In the genomic region with DNA sequence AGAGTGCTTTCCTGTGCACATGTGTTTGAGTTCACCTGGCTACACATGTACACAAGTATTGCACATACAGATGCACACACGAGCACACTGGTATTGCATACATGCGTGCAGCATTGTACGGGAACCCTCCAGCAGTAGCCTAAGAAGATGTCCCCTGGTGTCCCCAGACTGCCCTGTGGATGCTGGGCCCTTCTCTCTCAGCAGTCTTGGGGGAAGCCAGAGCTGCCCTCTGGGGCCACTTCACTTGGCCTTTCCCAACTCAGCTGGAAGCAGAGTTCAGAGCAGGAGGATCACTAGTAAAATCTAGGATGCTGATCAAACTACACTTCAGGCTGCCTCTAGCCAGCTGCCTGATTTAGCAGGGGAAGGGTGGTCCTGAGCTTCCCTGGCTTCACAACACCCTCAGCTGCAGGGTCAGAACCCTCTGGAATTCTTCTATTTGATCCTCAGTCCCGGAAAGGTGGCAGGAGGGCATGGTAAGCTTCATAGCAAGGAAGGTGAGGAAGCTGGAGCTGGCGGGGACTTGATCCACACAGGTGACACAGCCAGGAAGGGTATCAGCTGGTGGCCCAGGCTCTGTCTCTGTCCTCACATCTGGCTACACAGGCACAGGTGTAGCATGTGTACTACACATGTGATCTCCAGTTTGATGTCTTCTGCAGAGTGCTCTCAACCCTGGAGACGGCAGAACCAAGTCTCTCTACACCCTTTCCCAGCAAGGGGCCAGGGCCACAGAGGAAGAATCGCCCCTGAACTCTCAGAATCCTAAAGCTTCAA, we compare ENCODE assay signal across 19 cellular contexts. TPM values are rescaled to one million over a fixed set of nuclear protein-coding genes. Genes with fewer than 3 reads are reported as not detected.
A peak's percentile ranks its signal among the peaks of the same experiment; 100 is the strongest.
DNase-seq lines count a peak whose midpoint lies in the region; ATAC-seq, FAIRE-seq and TF ChIP-seq lines count a peak whose summit lies in the region.
"Had no signal": no experiment of that assay in that cellular context is flagged by ENCODE, and none has a peak within 500 bp of the region (broad histone marks: within the 10 kb centered on the region; RNA-seq: fewer than 3 reads in every experiment).

No MANE protein-coding gene starts in this region.

- no peak for TF ChIP-seq CTCF in neural progenitor cell (IDR thresholded peaks at IDR 0.05)
- TF ChIP-seq CTCF in type B pancreatic cell (conservative IDR thresholded peaks at IDR 0.05), result no peak

- no peak overlapping the region for H3K4me3 ChIP-seq in neural progenitor cell
- H3K4me3 ChIP-seq: Peyer's patch, SJCRH30 had no signal

- no peak for TF ChIP-seq POLR2A in GM12891 (IDR thresholded peaks at IDR 0.05; ENCODE audit: low read depth, low read length)

- peak; percentile 17 for ATAC-seq in stimulated activated naive CD8-positive, alpha-beta T cell treated with anti-CD3 and anti-CD28 coated beads, Interleukin-15, amount 100 ng/mL, for 72 hours
- no peak for ATAC-seq in stimulated activated naive CD8-positive, alpha-beta T cell treated with anti-CD3 and anti-CD28 coated beads, Interleukin-15, Interleukin-2, amounts not matched to agents 100 U/mL and 50 U/mL, for 24 hours

- no peak for FAIRE-seq in GM12891 (lab: Jason Lieb, UNC)

- no peaks in the 10 kb centered on the region for H3K4me1 Mint-ChIP-seq in stimulated activated naive CD8-positive, alpha-beta T cell treated with anti-CD3 and anti-CD28 coated beads, Interleukin-15, amount 100 ng/mL, for 72 hours
- no peaks in the 10 kb centered on the region for H3K4me1 Mint-ChIP-seq in neural progenitor cell
- no peaks in the 10 kb centered on the region for H3K4me1 Mint-ChIP-seq in type B pancreatic cell (ENCODE audit: unreplicated experiment)
- H3K4me1 Mint-ChIP-seq: CD4-positive, CD25-positive, alpha-beta regulatory T cell had no signal

- no peaks in the 10 kb centered on the region for H3K9me3 ChIP-seq in neural progenitor cell (ENCODE audit: low read depth)
- H3K9me3 ChIP-seq: Peyer's patch, SJCRH30 had no signal

- H3K36me3 ChIP-seq in neural progenitor cell, result no peaks in the 10 kb centered on the region
- H3K36me3 ChIP-seq: Peyer's patch, SJCRH30 had no signal

- H3K27me3 ChIP-seq in neural progenitor cell, result no peaks in the 10 kb centered on the region
- H3K27me3 ChIP-seq: Peyer's patch, SJCRH30 had no signal

- H3K27me3 Mint-ChIP-seq in stimulated activated naive CD8-positive, alpha-beta T cell treated with anti-CD3 and anti-CD28 coated beads, Interleukin-15, amount 100 ng/mL, for 72 hours, result no peaks in the 10 kb centered on the region
- H3K27me3 Mint-ChIP-seq in neural progenitor cell (ENCODE audit: insufficient read depth, low read depth) (peaks cover 4% of the 10 kb centered on the region), type B pancreatic cell (peaks cover 4% of the 10 kb centered on the region)
- H3K27me3 Mint-ChIP-seq: CD4-positive, CD25-positive, alpha-beta regulatory T cell had no signal

- no peak overlapping the region for H2AFZ ChIP-seq in neural progenitor cell (replicated peaks)

- H3K27ac ChIP-seq in neural progenitor cell, result no peak overlapping the region
- H3K27ac ChIP-seq: Peyer's patch, SJCRH30 had no signal

- no peak overlapping the region for H3K4me3 Mint-ChIP-seq in stimulated activated naive CD8-positive, alpha-beta T cell treated with anti-CD3 and anti-CD28 coated beads, Interleukin-15, amount 100 ng/mL, for 72 hours
- no peak overlapping the region for H3K4me3 Mint-ChIP-seq in neural progenitor cell
- H3K4me3 Mint-ChIP-seq in type B pancreatic cell, result no peak overlapping the region
- H3K4me3 Mint-ChIP-seq: CD4-positive, CD25-positive, alpha-beta regulatory T cell had no signal

- H3K27ac Mint-ChIP-seq in stimulated activated naive CD8-positive, alpha-beta T cell treated with anti-CD3 and anti-CD28 coated beads, Interleukin-15, amount 100 ng/mL, for 72 hours, result no peak overlapping the region
- H3K27ac Mint-ChIP-seq in neural progenitor cell (peak overlapping the region; percentile 53), type B pancreatic cell (no peak overlapping the region)
- H3K27ac Mint-ChIP-seq: CD4-positive, CD25-positive, alpha-beta regulatory T cell had no signal

- H3K79me2 ChIP-seq in neural progenitor cell (ENCODE audit: low read depth), result no peaks in the 10 kb centered on the region

- H3F3A ChIP-seq in neural progenitor cell (ENCODE audit: low read depth), result no peaks in the 10 kb centered on the region

- peaks cover 3% of the 10 kb centered on the region for H3K4me1 ChIP-seq in neural progenitor cell
- H3K4me1 ChIP-seq: Peyer's patch, SJCRH30 had no signal

- H3K36me3 Mint-ChIP-seq in neural progenitor cell, result no peaks in the 10 kb centered on the region
- H3K36me3 Mint-ChIP-seq in type B pancreatic cell, result no peaks in the 10 kb centered on the region
- H3K36me3 Mint-ChIP-seq: CD4-positive, CD25-positive, alpha-beta regulatory T cell had no signal

- no peaks in the 10 kb centered on the region for H3K9me3 Mint-ChIP-seq in stimulated activated naive CD8-positive, alpha-beta T cell treated with anti-CD3 and anti-CD28 coated beads, Interleukin-15, amount 100 ng/mL, for 72 hours
- H3K9me3 Mint-ChIP-seq in neural progenitor cell, result no peaks in the 10 kb centered on the region
- H3K9me3 Mint-ChIP-seq in type B pancreatic cell, result peaks cover 8% of the 10 kb centered on the region

- no peak overlapping the region for H3K4me2 ChIP-seq in neural progenitor cell

- no peak for DNase-seq in stimulated activated naive CD8-positive, alpha-beta T cell treated with anti-CD3 and anti-CD28 coated beads, Interleukin-15, amount 100 ng/mL, for 72 hours
- no peak for DNase-seq in stimulated activated naive CD8-positive, alpha-beta T cell treated with anti-CD3 and anti-CD28 coated beads, Interleukin-15, Interleukin-2, amounts not matched to agents 100 U/mL and 50 U/mL, for 24 hours
- DNase-seq in iPS-NIHi11 (ENCODE audit: low spot score), result peak; percentile 1
- DNase-seq in neural progenitor cell (ENCODE audit: low spot score), result no peak
- DNase-seq in type B pancreatic cell (ENCODE audit: extremely low spot score, unreplicated experiment), result peak; percentile 42
- DNase-seq in AG08395 (ENCODE audit: low spot score), result no peak
- no peak for DNase-seq in NCI-H1694 (lab: John Stamatoyannopoulos, UW)
- DNase-seq in GM12891 (ENCODE audit: insufficient read length, low spot score), result no peak
- DNase-seq: CD4-positive, CD25-positive, alpha-beta regulatory T cell; DMS79; HCEC 1CT; KBM-7; NCI-H1092; NCI-H1436; NCI-H1930; NCI-H510A; NCI-H774; Peyer's patch; SJCRH30 had no signal

- H4K20me1 ChIP-seq in neural progenitor cell (ENCODE audit: low read depth), result no peaks in the 10 kb centered on the region

- no peak overlapping the region for H3K9ac ChIP-seq in neural progenitor cell

TF ChIP-seq in GM12891, 5 proteins besides CTCF, POLR2A, EP300 and RAD21:
- no peak for TF ChIP-seq POU2F2 (IDR thresholded peaks at IDR 0.05; ENCODE audit: low read depth, low read length)
- TF ChIP-seq POLR2AphosphoS5 (IDR thresholded peaks at IDR 0.05; ENCODE audit: low read depth, low read length), result no peak
- no peak for TF ChIP-seq TAF1 (IDR thresholded peaks at IDR 0.05; ENCODE audit: low read depth, low read length)
- no peak for TF ChIP-seq PAX5 (IDR thresholded peaks at IDR 0.05; ENCODE audit: insufficient read depth, low read length, severe bottlenecking)

RNA-seq across cellular contexts. Expression of a gene that starts 36.5 kb away (rescaled TPM):
- total RNA-seq in neural progenitor cell (ENCODE audit: low replicate concordance) (3.3 and 7.2 TPM in 2 replicates), type B pancreatic cell (ENCODE audit: low replicate concordance) (2.4 and 7.9 TPM in 2 replicates)
- polyA plus RNA-seq in GM12891 (2012; ENCODE audit: low read depth, missing spikeins), result not detected
- total RNA-seq: CD4-positive, CD25-positive, alpha-beta regulatory T cell had no signal
- polyA plus RNA-seq: CD4-positive, CD25-positive, alpha-beta regulatory T cell had no signal

Comparison
In these comparisons a context has a peak if more than half of its experiments do, and no peak if none do; other contexts are left out.
1. DNase-seq: peak in iPS-NIHi11 (single experiment) and type B pancreatic cell (single experiment); none in stimulated activated naive CD8-positive, alpha-beta T cell treated with anti-CD3 and anti-CD28 coated beads, Interleukin-15, amount 100 ng/mL, for 72 hours (0 of 2), stimulated activated naive CD8-positive, alpha-beta T cell treated with anti-CD3 and anti-CD28 coated beads, Interleukin-15, Interleukin-2, amounts not matched to agents 100 U/mL and 50 U/mL, for 24 hours (single experiment), neural progenitor cell (single experiment), AG08395 (single experiment), NCI-H1694 (single experiment) and GM12891 (single experiment).